ENCODE assay signal across 8 cellular contexts in the genomic region with DNA sequence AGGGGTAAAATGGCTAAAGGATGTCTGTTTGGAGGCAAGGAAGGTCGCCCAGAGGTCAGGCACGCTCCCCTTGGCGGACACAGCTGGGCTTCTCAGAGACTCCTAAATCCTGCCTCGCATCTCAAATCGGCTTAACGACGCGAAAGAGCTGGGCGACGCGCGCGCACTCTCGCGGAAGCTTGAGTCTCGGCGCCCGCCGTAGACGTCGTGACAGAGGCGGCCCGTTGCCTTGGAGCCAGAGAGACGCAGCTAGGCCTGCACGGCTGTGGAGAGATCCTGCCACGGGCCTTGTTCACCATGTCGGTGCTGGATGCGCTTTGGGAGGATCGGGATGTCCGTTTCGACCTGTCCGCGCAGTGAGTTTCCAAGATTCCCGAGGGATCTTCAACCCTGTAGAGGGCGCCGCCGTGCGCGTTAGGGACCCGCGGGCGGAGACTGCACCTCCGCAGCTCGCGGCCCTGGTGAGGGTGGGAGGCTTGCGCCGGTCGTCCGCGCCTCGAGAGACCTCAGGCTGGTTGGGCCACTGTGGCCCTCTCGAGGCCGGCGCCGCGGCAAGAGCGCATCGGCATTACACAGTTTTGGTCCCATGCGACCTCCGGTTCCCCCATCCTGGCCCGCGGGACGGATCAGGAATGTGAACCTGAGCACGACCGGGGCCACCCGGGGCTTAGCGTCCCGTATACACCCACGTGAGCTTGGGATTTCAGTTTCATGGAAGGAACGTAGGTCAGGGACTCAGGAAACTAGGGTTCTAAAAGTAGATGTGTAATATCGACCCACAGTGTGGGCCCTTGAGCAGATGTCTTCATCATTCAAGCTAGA. TPM values are rescaled to one million over a fixed set of nuclear protein-coding genes. Genes with fewer than 3 reads are reported as not detected.
A peak's percentile ranks its signal among the peaks of the same experiment; 100 is the strongest.
DNase-seq lines count a peak whose midpoint lies in the region; ATAC-seq and TF ChIP-seq lines count a peak whose summit lies in the region.

A gene (plus strand): TSS at position 238 of the 822 bp plus-strand sequence. CDS start 60 bp downstream, at position 298.

- DNase-seq in AG08396 (ENCODE audit: low spot score) = peak; percentile 87
- DNase-seq in NCI-H524 (lab: John Stamatoyannopoulos, UW) = peak; percentile 86 to 89
- DNase-seq in activated CD4-positive, alpha-beta T cell treated with anti-CD3 and anti-CD28 coated beads, Interleukin-2, amount 50 U/mL, for 4 hours = peak; percentile 64 to 67
- peak; percentile 64 to 93 for DNase-seq in lower leg skin (ENCODE audit: low spot score in 2 of 2)
- peak; percentile 62 to 71 for DNase-seq in stimulated activated CD4-positive, alpha-beta T cell treated with anti-CD3 and anti-CD28 coated beads, Interleukin-4, amount 100 ng/mL, for 4 hours

- H3K4me1 ChIP-seq in duodenal mucosa (ENCODE audit: control insufficient read depth in 1 of 2, insufficient read depth in 2 of 2, low read length in 2 of 2) = peaks cover 4 to 7% of the 10 kb centered on the region in 2 donors

- H3K27ac ChIP-seq in duodenal mucosa (ENCODE audit: low read depth, low read length) = peak within 1 kb of the TSS; percentile 48

- H3K9ac ChIP-seq in duodenal mucosa (ENCODE audit: low read depth in 1 of 2, low read length in 2 of 2) = peak within 1 kb of the TSS; percentile 62 to 73

- H3K27me3 ChIP-seq in duodenal mucosa (ENCODE audit: control insufficient read depth in 1 of 2, insufficient read depth in 2 of 2, low read length in 2 of 2) = no peaks in the 10 kb centered on the region

- H3K4me3 ChIP-seq in duodenal mucosa (ENCODE audit: low read depth in 1 of 2, low read length in 2 of 2) (peak within 1 kb of the TSS; percentile 72 to 85), lower leg skin (ENCODE audit: low read depth, poor library complexity, severe bottlenecking) (peak within 1 kb of the TSS; percentile 64)

- no peak for TF ChIP-seq CTCF in lower leg skin (IDR thresholded peaks at IDR 0.05)

- in situ Hi-C loops in GM18951 (cut with MboI; ENCODE audit: low sequenced_read_pairs, unreplicated experiment) = no loop called here

- no peaks in the 10 kb centered on the region for H3K9me3 ChIP-seq in duodenal mucosa (ENCODE audit: control insufficient read depth in 1 of 2, low read length in 2 of 2)

- WGBS in lower leg skin, 2 donors = 0 to 1% methylated on average over 43 to 48 of the region's 71 CpGs

- intact Hi-C loops in lower leg skin (cut with DNase I; ENCODE audit: low total_unique reads) = loop anchor here (5.0 kb wide), 1 partner anchor 333 kb away; no protein-coding TSS in a partner anchor

- peaks cover 4 to 7% of the 10 kb centered on the region in 2 donors for H3K36me3 ChIP-seq in duodenal mucosa (ENCODE audit: control insufficient read depth in 1 of 2, insufficient read depth in 2 of 2, low read length in 2 of 2)

- TF ChIP-seq POLR2A in GM18951 (IDR thresholded peaks at IDR 0.05; ENCODE audit: extremely low read depth, insufficient read depth, insufficient read length) = peak; percentile 28
- TF ChIP-seq POLR2A in lower leg skin (IDR thresholded peaks at IDR 0.05) = no peak

- peak; percentile 97 for ATAC-seq in HG03196 (IDR thresholded peaks at IDR 0.05; ENCODE audit: unreplicated experiment)

RNA-seq across cellular contexts. Expression of the gene that starts here (rescaled TPM):
- total RNA-seq in lower leg skin = 1 to 10 TPM; 4.7 to 7.9 (median 5.3) TPM

Comparison
In these comparisons a context has a peak if more than half of its experiments do, and no peak if none do; other contexts are left out.
1. Peak in every context shown above with its lines: DNase-seq, ATAC-seq, H3K4me3 ChIP-seq and H3K27ac ChIP-seq.